1 cellular context compared by ENCODE assay signal in genomic region chr15:59104912-59105732, GRCh38.
A peak's percentile ranks its signal among the peaks of the same experiment; 100 is the strongest.
TF ChIP-seq lines count a peak whose summit lies in the region.

CCNB2 (plus strand) TSS chr15:59105146; CDS start chr15:59105269, 123 bp downstream.

TF ChIP-seq in K562, 482 proteins besides CTCF, POLR2A, EP300 and RAD21 (continued from another document and continues in another):
- TF ChIP-seq MGA (IDR thresholded peaks at IDR 0.05) (peak; percentile 79), CBX3 (IDR thresholded peaks at IDR 0.05; ENCODE audit: borderline replicate concordance in 1 of 2, low read length in 2 of 2) (no peak), TAF9B (IDR thresholded peaks at IDR 0.05; ENCODE audit: partially characterized antibody) (peak; percentile 67), SOX6 (IDR thresholded peaks at IDR 0.05) (no peak), CEBPG (CRISPR knock-in tag; IDR thresholded peaks at IDR 0.05) (no peak), CEBPG (tag; conservative IDR thresholded peaks at IDR 0.05 in 1 of 2, IDR thresholded peaks at IDR 0.05 in 1 of 2) (no peak), ZNF175 (CRISPR knock-in tag; IDR thresholded peaks at IDR 0.05; ENCODE audit: low read depth) (no peak), ZNF217 (CRISPR knock-in tag; IDR thresholded peaks at IDR 0.05) (no peak), ZBTB17 (CRISPR knock-in tag; IDR thresholded peaks at IDR 0.05) (peak; percentile 35; the same call in 1 of the 2 replicates), ZBTB12 (CRISPR knock-in tag; IDR thresholded peaks at IDR 0.05) (no peak), ZNF740 (CRISPR knock-in tag; IDR thresholded peaks at IDR 0.05) (0 out of 2 replicates have a peak, but pooled peaks have one; percentile 38), ZNF740 (tag; IDR thresholded peaks at IDR 0.05) (0 out of 4 replicates have a peak, but pooled peaks of 1 of the 2 experiments have one; percentile 2), CHD1 (IDR thresholded peaks at IDR 0.05; ENCODE audit: low read length) (peak; percentile 75), ID3 (CRISPR knock-in tag; IDR thresholded peaks at IDR 0.05) (no peak), ID3 (tag; IDR thresholded peaks at IDR 0.05) (peak; percentile 80), TRIM25 (IDR thresholded peaks at IDR 0.05; ENCODE audit: borderline replicate concordance) (no peak), CAMTA2 (CRISPR knock-in tag; conservative IDR thresholded peaks at IDR 0.05) (no peak), PURB (CRISPR knock-in tag; IDR thresholded peaks at IDR 0.05; ENCODE audit: low read depth) (no peak), SREBF1 (IDR thresholded peaks at IDR 0.05; ENCODE audit: borderline replicate concordance, low read depth, low read length) (no peak), BRCA1 (IDR thresholded peaks at IDR 0.05) (no peak), BRCA1 (CRISPR knock-in tag; IDR thresholded peaks at IDR 0.05) (0 out of 2 replicates have a peak, but pooled peaks have one; percentile 63), ZHX1 (conservative IDR thresholded peaks at IDR 0.05; ENCODE audit: low read length) (no peak; the same call in 1 of the 2 replicates), SMARCA5 (IDR thresholded peaks at IDR 0.05) (no peak), SRF (CRISPR knock-in tag; IDR thresholded peaks at IDR 0.05) (0 out of 4 replicates have a peak, but pooled peaks of 1 of the 2 experiments have one; percentile 29), HDAC8 (tag; IDR thresholded peaks at IDR 0.05) (peak; percentile 65; the same call in 1 of the 2 replicates), CBX1 (IDR thresholded peaks at IDR 0.05; ENCODE audit: low read depth) (no peak), SLC30A9 (CRISPR knock-in tag; IDR thresholded peaks at IDR 0.05) (no peak), FOXJ2 (tag; IDR thresholded peaks at IDR 0.05) (no peak), RBM39 (optimal IDR thresholded peaks at IDR 0.05; ENCODE audit: low read depth, low read length) (no peak), ZNF436 (CRISPR knock-in tag; IDR thresholded peaks at IDR 0.05) (no peak), ZNF146 (CRISPR knock-in tag; IDR thresholded peaks at IDR 0.05; ENCODE audit: unreplicated experiment) (no peak), KDM5B (IDR thresholded peaks at IDR 0.05; ENCODE audit: insufficient replicate concordance, low read depth, low read length) (peak; percentile 81)
